20 cellular contexts compared by ENCODE assay signal in the genomic region with DNA sequence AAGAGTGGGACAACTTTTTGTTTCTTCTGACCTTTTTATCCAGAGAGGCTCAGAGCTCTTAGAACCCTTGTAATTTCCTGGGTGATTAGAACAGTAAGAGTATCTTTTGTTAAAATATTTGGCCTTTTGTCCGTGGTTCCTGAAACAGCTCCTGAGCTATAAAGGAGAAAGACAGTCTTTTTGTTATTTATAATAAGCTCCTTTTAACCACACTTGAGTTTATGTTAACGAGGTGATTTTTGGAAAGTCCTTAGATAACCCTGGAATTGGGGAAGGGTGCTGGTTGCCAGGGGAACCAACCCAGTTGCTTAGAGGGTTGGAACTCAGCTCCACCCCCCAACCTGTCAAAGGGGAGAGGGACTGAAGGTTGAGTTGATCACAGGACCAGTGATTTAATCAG. TPM values are rescaled to one million over a fixed set of nuclear protein-coding genes. Genes with fewer than 3 reads are reported as not detected.
DNase-seq lines count a peak whose midpoint lies in the region; ATAC-seq and TF ChIP-seq lines count a peak whose summit lies in the region.
"Had no signal": no experiment of that assay in that cellular context is flagged by ENCODE, and none has a peak within 500 bp of the region (broad histone marks: within the 10 kb centered on the region; RNA-seq: fewer than 3 reads in every experiment).

No MANE protein-coding gene starts in this region.

- H3K27me3 Mint-ChIP-seq in WTC11 (ENCODE audit: low read depth) (no peaks in the 10 kb centered on the region), neural progenitor cell (ENCODE audit: insufficient read depth, low read depth) (no peaks in the 10 kb centered on the region), osteocyte (ENCODE audit: unreplicated experiment) (no peaks in the 10 kb centered on the region)
- H3K27me3 Mint-ChIP-seq: CD8-positive, alpha-beta memory T cell had no signal

- CTCF ChIA-PET in WTC11 (lab: Charles Lee) = no interaction called here

- H3K4me3 ChIP-seq in neural progenitor cell = peak overlapping the region; percentile 14
- H3K4me3 ChIP-seq: BLaER1 treated with 17β-estradiol and CSF1 and Interleukin-3, amounts not matched to agents 10 nM and 100 nM had no signal

- H3K9ac ChIP-seq in neural progenitor cell = no peak overlapping the region
- H3K9ac ChIP-seq: BLaER1 treated with 17β-estradiol and CSF1 and Interleukin-3, amounts not matched to agents 10 nM and 100 nM; SK-N-SH had no signal

- H3K4me1 ChIP-seq in neural progenitor cell = peaks cover 21% of the 10 kb centered on the region
- H3K4me1 ChIP-seq: BLaER1 treated with 17β-estradiol and CSF1 and Interleukin-3, amounts not matched to agents 10 nM and 100 nM had no signal

- peaks cover 29% of the 10 kb centered on the region for H3F3A ChIP-seq in neural progenitor cell (ENCODE audit: low read depth)

- ATAC-seq in WTC11 (peak; percentile 85), GM18498 (IDR thresholded peaks at IDR 0.05; ENCODE audit: unreplicated experiment) (no peak)

- peak; percentile 54 for DNase-seq in DMS 273 (lab: John Stamatoyannopoulos, UW; ENCODE audit: unreplicated experiment)
- DNase-seq in DMS 273 treated with DMSO at 0.1 percent for 48 hours (lab: John Stamatoyannopoulos, UW) = no peak
- DNase-seq in WTC11 (ENCODE audit: low spot score) = peak; percentile 72
- peak; percentile 92 for DNase-seq in iPS DF 4.7 (ENCODE audit: extremely low read depth, low spot score)
- DNase-seq in neural progenitor cell (ENCODE audit: low spot score) = peak; percentile 59
- DNase-seq in osteocyte (ENCODE audit: extremely low spot score, unreplicated experiment) = no peak
- DNase-seq in NCI-H2171 treated with DMSO at 0.1 percent for 48 hours (lab: John Stamatoyannopoulos, UW) = no peak
- DNase-seq: CD8-positive, alpha-beta memory T cell; DND-41; GF-D8; HCEC 1CT; NCI-H1417 treated with DMSO at 0.1 percent for 48 hours; NCI-H1930; NCI-H524 treated with DMSO at 0.1 percent for 48 hours; Right ventricle myocardium superior; SK-N-SH had no signal

- H3K79me2 ChIP-seq in neural progenitor cell (ENCODE audit: low read depth) = peaks cover 70% of the 10 kb centered on the region

- TF ChIP-seq CTCF in WTC11 (IDR thresholded peaks at IDR 0.05) (no peak), neural progenitor cell (IDR thresholded peaks at IDR 0.05) (no peak), osteocyte (IDR thresholded peaks at IDR 0.05) (no peak)

- no peaks in the 10 kb centered on the region for H3K9me3 ChIP-seq in neural progenitor cell (ENCODE audit: low read depth)
- H3K9me3 ChIP-seq: SK-N-SH had no signal

- H3K4me3 Mint-ChIP-seq in WTC11 (peak overlapping the region; percentile 44), neural progenitor cell (no peak overlapping the region), osteocyte (ENCODE audit: unreplicated experiment) (no peak overlapping the region)
- H3K4me3 Mint-ChIP-seq: CD8-positive, alpha-beta memory T cell had no signal

- no peaks in the 10 kb centered on the region for H3K27me3 ChIP-seq in neural progenitor cell
- H3K27me3 ChIP-seq: BLaER1 treated with 17β-estradiol and CSF1 and Interleukin-3, amounts not matched to agents 10 nM and 100 nM had no signal

- peak overlapping the region; percentile 73 for H3K27ac ChIP-seq in neural progenitor cell
- H3K27ac ChIP-seq: 22Rv1; BLaER1 treated with 17β-estradiol and CSF1 and Interleukin-3, amounts not matched to agents 10 nM and 100 nM had no signal

- H3K4me1 Mint-ChIP-seq in WTC11 = peaks cover 69% of the 10 kb centered on the region
- H3K4me1 Mint-ChIP-seq in neural progenitor cell = peaks cover 11% of the 10 kb centered on the region
- H3K4me1 Mint-ChIP-seq in osteocyte (ENCODE audit: unreplicated experiment) = peaks cover 9% of the 10 kb centered on the region

- no peak overlapping the region for H2AFZ ChIP-seq in neural progenitor cell (replicated peaks)

- H3K9me3 Mint-ChIP-seq in WTC11 (peaks cover 8% of the 10 kb centered on the region), neural progenitor cell (peaks cover 44% of the 10 kb centered on the region), osteocyte (ENCODE audit: unreplicated experiment) (peaks cover 6% of the 10 kb centered on the region)

- H3K27ac Mint-ChIP-seq in WTC11 = peak overlapping the region; percentile 91
- H3K27ac Mint-ChIP-seq in neural progenitor cell = no peak overlapping the region
- no peak overlapping the region for H3K27ac Mint-ChIP-seq in osteocyte (ENCODE audit: unreplicated experiment)
- H3K27ac Mint-ChIP-seq: CD8-positive, alpha-beta memory T cell had no signal

- peak overlapping the region; percentile 67 for H3K4me2 ChIP-seq in neural progenitor cell
- H3K4me2 ChIP-seq: BLaER1 treated with 17β-estradiol and CSF1 and Interleukin-3, amounts not matched to agents 10 nM and 100 nM; SK-N-SH had no signal

- peaks cover 15% of the 10 kb centered on the region for H3K36me3 ChIP-seq in neural progenitor cell
- H3K36me3 ChIP-seq: BLaER1 treated with 17β-estradiol and CSF1 and Interleukin-3, amounts not matched to agents 10 nM and 100 nM had no signal

- POLR2A ChIA-PET in WTC11 (lab: Charles Lee) = interaction anchor here (1.3 kb wide), 1 partner anchor 47 kb away, joined by 7 read pairs; no protein-coding TSS in a partner anchor

- H4K20me1 ChIP-seq in neural progenitor cell (ENCODE audit: low read depth) = no peaks in the 10 kb centered on the region
- H4K20me1 ChIP-seq: BLaER1 treated with 17β-estradiol and CSF1 and Interleukin-3, amounts not matched to agents 10 nM and 100 nM had no signal

- H3K36me3 Mint-ChIP-seq in WTC11 (peaks cover 47% of the 10 kb centered on the region), neural progenitor cell (peaks cover 58% of the 10 kb centered on the region), osteocyte (ENCODE audit: unreplicated experiment) (peaks cover 25% of the 10 kb centered on the region)

TF ChIP-seq in WTC11, 78 proteins besides CTCF, POLR2A, EP300 and RAD21 (continues in another document):
- TF ChIP-seq ZMAT4 (CRISPR knock-in tag; IDR thresholded peaks at IDR 0.05) = peak; percentile 89; the same call in 1 of the 2 replicates
- TF ChIP-seq SP1 (CRISPR knock-in tag; conservative IDR thresholded peaks at IDR 0.05) = no peak
- TF ChIP-seq, protein P1, sequence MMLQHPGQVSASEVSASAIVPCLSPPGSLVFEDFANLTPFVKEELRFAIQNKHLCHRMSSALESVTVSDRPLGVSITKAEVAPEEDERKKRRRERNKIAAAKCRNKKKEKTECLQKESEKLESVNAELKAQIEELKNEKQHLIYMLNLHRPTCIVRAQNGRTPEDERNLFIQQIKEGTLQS (CRISPR knock-in tag; conservative IDR thresholded peaks at IDR 0.05) = no peak
- no peak for TF ChIP-seq ZBTB43 (CRISPR knock-in tag; IDR thresholded peaks at IDR 0.05)
- TF ChIP-seq AR (CRISPR knock-in tag; IDR thresholded peaks at IDR 0.05) = no peak

RNA-seq across cellular contexts. Expression of gene ZNF483, which starts 4.8 kb away (rescaled TPM):
- 65.9 to 77.4 TPM (median 68.7 TPM) in 3 replicates for total RNA-seq in WTC11 (2021)
- total RNA-seq in neural progenitor cell (ENCODE audit: low replicate concordance) = 26.9 and 30.7 TPM in 2 replicates
- 5.2 and 6.3 TPM in 2 replicates for total RNA-seq in osteocyte
- total RNA-seq: HT-29 had no signal

RNA-seq across cellular contexts. Expression of gene ECPAS, which starts 45.6 kb away (rescaled TPM):
- total RNA-seq in WTC11 (2021) (97.5 to 122 TPM (median 103 TPM) in 3 replicates), neural progenitor cell (ENCODE audit: low replicate concordance) (46.3 and 59.2 TPM in 2 replicates), osteocyte (108 and 109 TPM in 2 replicates)

Comparison
In these comparisons a context has a peak if more than half of its experiments do, and no peak if none do; other contexts are left out.
1. DNase-seq: peak in DMS 273 (single experiment), WTC11 (single experiment), iPS DF 4.7 (single experiment) and neural progenitor cell (single experiment); none in DMS 273 treated with DMSO at 0.1 percent for 48 hours (single experiment), osteocyte (single experiment) and NCI-H2171 treated with DMSO at 0.1 percent for 48 hours (single experiment).